Comparison of ENCODE assay signal across 22 cellular contexts in genomic region chr12:107306141-107306670, GRCh38.
DNase-seq lines count a peak whose midpoint lies in the region; ATAC-seq and TF ChIP-seq lines count a peak whose summit lies in the region.
"Had no signal": no experiment of that assay in that cellular context is flagged by ENCODE, and none has a peak within 500 bp of the region (broad histone marks: within the 10 kb centered on the region; RNA-seq: fewer than 3 reads in every experiment).

No MANE protein-coding gene starts in this region.

- peaks cover 19% of the 10 kb centered on the region for H3K4me1 Mint-ChIP-seq in central memory CD8-positive, alpha-beta T cell

- peaks cover 38% of the 10 kb centered on the region for H3K27me3 Mint-ChIP-seq in central memory CD8-positive, alpha-beta T cell

- 44% methylated on average over 4 of the region's 5 CpGs for WGBS in HUES64

- no peak overlapping the region for H3K4me3 Mint-ChIP-seq in central memory CD8-positive, alpha-beta T cell
- H3K4me3 Mint-ChIP-seq: B cell; CD8-positive, alpha-beta T cell; HFFc6; IgD-negative memory B cell had no signal

- H3K27me3 ChIP-seq in HAP-1 (ENCODE audit: low read depth) (no peaks in the 10 kb centered on the region), HUES64 (ENCODE audit: insufficient read depth, low read length) (no peaks in the 10 kb centered on the region), iPS-20b (ENCODE audit: insufficient read depth, low read length) (no peaks in the 10 kb centered on the region; the same call in 1 of the 2 replicates), foreskin keratinocyte (peaks cover 9% of the 10 kb centered on the region)
- H3K27me3 ChIP-seq: BLaER1 treated with 17β-estradiol and CSF1 and Interleukin-3, amounts not matched to agents 10 nM and 100 nM had no signal

- no peak overlapping the region for H3K4me3 ChIP-seq in HAP-1
- no peak overlapping the region for H3K4me3 ChIP-seq in HUES64 (ENCODE audit: low read length)
- H3K4me3 ChIP-seq in iPS-20b (ENCODE audit: low read length): no peak overlapping the region; the same call in 1 of the 2 replicates
- H3K4me3 ChIP-seq: BLaER1 treated with 17β-estradiol and CSF1 and Interleukin-3, amounts not matched to agents 10 nM and 100 nM; GM12878 had no signal

- peak overlapping the region; percentile 38 for H3K27ac Mint-ChIP-seq in central memory CD8-positive, alpha-beta T cell (ENCODE audit: low read depth)
- H3K27ac Mint-ChIP-seq: B cell; CD8-positive, alpha-beta T cell; HFFc6; IgD-negative memory B cell had no signal

- H3K9ac ChIP-seq in HUES64 (ENCODE audit: low read depth, low read length) (no peak overlapping the region), iPS-20b (ENCODE audit: low read depth, low read length) (peak overlapping the region; percentile 13; the same call in 1 of the 2 replicates)
- H3K9ac ChIP-seq: BLaER1 treated with 17β-estradiol and CSF1 and Interleukin-3, amounts not matched to agents 10 nM and 100 nM had no signal

- H3K36me3 ChIP-seq in HAP-1 (replicated peaks): no peaks in the 10 kb centered on the region
- no peaks in the 10 kb centered on the region for H3K36me3 ChIP-seq in HUES64 (ENCODE audit: insufficient read depth, low read length)
- no peaks in the 10 kb centered on the region for H3K36me3 ChIP-seq in iPS-20b (ENCODE audit: insufficient read depth, low read depth, low read length)
- H3K36me3 ChIP-seq: BLaER1 treated with 17β-estradiol and CSF1 and Interleukin-3, amounts not matched to agents 10 nM and 100 nM had no signal

- H3K27ac ChIP-seq in HUES64 (ENCODE audit: low read depth, low read length) (peak overlapping the region; percentile 32; the same call in 1 of the 2 replicates), iPS-20b (ENCODE audit: low read length) (no peak overlapping the region), foreskin keratinocyte (no peak overlapping the region)
- H3K27ac ChIP-seq: BLaER1 treated with 17β-estradiol and CSF1 and Interleukin-3, amounts not matched to agents 10 nM and 100 nM; HL-60 had no signal

- in situ Hi-C loops in HAP-1 (cut with MboI; ENCODE audit: low sequenced_read_pairs): no loop called here

- DNase-seq in HAP-1 (ENCODE audit: low spot score in 2 of 2) (peak; percentile 69 to 98), foreskin keratinocyte (no peak), DMS153 treated with DMSO at 0.1 percent for 48 hours (lab: John Stamatoyannopoulos, UW; ENCODE audit: unreplicated experiment) (no peak)
- no peak for DNase-seq in central memory CD8-positive, alpha-beta T cell (ENCODE audit: low spot score in 2 of 2)
- DNase-seq in activated CD8-positive, alpha-beta memory T cell treated with anti-CD3 and anti-CD28 coated beads, Interleukin-2, amount 50 U/mL, for 48 hours: no peak
- DNase-seq: Calu3; CD8-positive, alpha-beta T cell; DMS53; DND-41; EL; HCEC 1CT; HFFc6; KBM-7 had no signal

- TF ChIP-seq CTCF in foreskin keratinocyte (conservative IDR thresholded peaks at IDR 0.05): no peak

- H3K9me3 ChIP-seq in HAP-1: no peaks in the 10 kb centered on the region; the same call in 1 of the 2 replicates
- H3K9me3 ChIP-seq in HUES64 (ENCODE audit: insufficient read depth, low read depth, low read length): no peaks in the 10 kb centered on the region
- no peaks in the 10 kb centered on the region for H3K9me3 ChIP-seq in iPS-20b (ENCODE audit: insufficient read depth, low read depth, low read length)

- H3K4me1 ChIP-seq in HAP-1: peaks cover 15% of the 10 kb centered on the region
- peaks cover 20% of the 10 kb centered on the region for H3K4me1 ChIP-seq in HUES64 (ENCODE audit: insufficient read depth, low read length)
- H3K4me1 ChIP-seq in iPS-20b (ENCODE audit: insufficient read depth, low read length): peaks cover 13% of the 10 kb centered on the region
- no peaks in the 10 kb centered on the region for H3K4me1 ChIP-seq in foreskin keratinocyte

- ATAC-seq in central memory CD8-positive, alpha-beta T cell (replicated peaks; ENCODE audit: extremely low read depth, poor library complexity, severe bottlenecking): no peak
- no peak for ATAC-seq in foreskin keratinocyte
- no peak for ATAC-seq in GM21360 (IDR thresholded peaks at IDR 0.05; ENCODE audit: unreplicated experiment)
- ATAC-seq: CD8-positive, alpha-beta T cell; GM12878; HepG2 had no signal

- no peaks in the 10 kb centered on the region for H3K9me3 Mint-ChIP-seq in central memory CD8-positive, alpha-beta T cell
- H3K9me3 Mint-ChIP-seq: CD8-positive, alpha-beta T cell had no signal

- no peaks in the 10 kb centered on the region for H3K36me3 Mint-ChIP-seq in central memory CD8-positive, alpha-beta T cell (ENCODE audit: insufficient read depth)
- H3K36me3 Mint-ChIP-seq: CD8-positive, alpha-beta T cell; IgD-negative memory B cell had no signal

Comparison
In these comparisons a context has a peak if more than half of its experiments do, and no peak if none do; other contexts are left out.
1. DNase-seq: peak in HAP-1 (2 of 2); none in central memory CD8-positive, alpha-beta T cell (0 of 2), foreskin keratinocyte (0 of 2), activated CD8-positive, alpha-beta memory T cell treated with anti-CD3 and anti-CD28 coated beads, Interleukin-2, amount 50 U/mL, for 48 hours (single experiment) and DMS153 treated with DMSO at 0.1 percent for 48 hours (single experiment).